Comparison of ENCODE assay signal across 26 cellular contexts in the genomic region with DNA sequence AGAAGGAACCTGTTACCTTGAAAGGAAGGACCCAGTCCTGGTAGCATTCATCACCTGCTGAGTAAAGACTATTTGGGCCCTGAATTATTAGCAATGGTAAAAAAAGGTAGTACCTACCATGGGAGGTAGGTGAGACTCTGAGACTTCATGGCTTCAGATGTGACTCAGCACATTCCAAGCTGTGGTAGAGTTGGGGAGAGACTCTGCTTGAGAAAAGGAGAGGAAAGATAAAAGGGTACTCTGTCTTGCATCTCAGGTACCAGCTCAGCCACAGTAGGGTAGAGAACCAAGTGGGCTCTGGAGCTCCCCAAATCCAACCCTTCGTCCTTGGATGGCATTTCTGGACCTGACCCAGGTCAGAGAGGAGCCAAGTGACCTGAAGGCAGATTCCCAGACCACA.
A peak's percentile ranks its signal among the peaks of the same experiment; 100 is the strongest.
DNase-seq lines count a peak whose midpoint lies in the region; ATAC-seq, FAIRE-seq and TF ChIP-seq lines count a peak whose summit lies in the region.
"Had no signal": no experiment of that assay in that cellular context is flagged by ENCODE, and none has a peak within 500 bp of the region (broad histone marks: within the 10 kb centered on the region; RNA-seq: fewer than 3 reads in every experiment).

No MANE protein-coding gene starts in this region.

- ATAC-seq in K562 (no peak), GM21737 (IDR thresholded peaks at IDR 0.05; ENCODE audit: unreplicated experiment) (no peak)

- POLR2A ChIA-PET in K562 (lab: Yijun Ruan, JAX): interaction anchor here (0.6 to 0.7 kb wide), 2 partner anchors 25 to 181 kb away, joined by 3 read pairs; no protein-coding TSS in a partner anchor

- TF ChIP-seq POLR2A in K562 (conservative IDR thresholded peaks at IDR 0.05): no peak

- WGBS in K562 (ENCODE audit: insufficient coverage, low coverage, missing lambda C conversion rate): 0% methylated on average over 1 of the region's 1 CpG

- H3K4me2 ChIP-seq in K562 (ENCODE audit: insufficient read depth, low read length): no peak overlapping the region

- H3K4me3 ChIP-seq in K562: no peak overlapping the region
- H3K4me3 ChIP-seq: testis had no signal

- no peaks in the 10 kb centered on the region for H3K4me1 ChIP-seq in K562 (replicated peaks in 1 of 2; ENCODE audit: control insufficient read depth in 2 of 2, insufficient read depth in 2 of 2, low read length in 2 of 2)
- H3K4me1 ChIP-seq: testis had no signal

- no TSS peak for BruUV-seq in K562 (replicated peaks; lab: Mats Ljungman, UMichigan)

- no peak for FAIRE-seq in K562 (lab: Jason Lieb, UNC)
- FAIRE-seq: D721Med, endothelial cell of umbilical vein had no signal

- no peaks in the 10 kb centered on the region for H3K36me3 ChIP-seq in K562 (ENCODE audit: control insufficient read depth, insufficient read depth, low read length)
- H3K36me3 ChIP-seq: brain microvascular endothelial cell had no signal

- H3K27ac ChIP-seq in K562 (ENCODE audit: extremely low read depth, low read depth, low read length): no peak overlapping the region
- H3K27ac ChIP-seq: brain microvascular endothelial cell, testis had no signal

- DNase-seq in Daoy (ENCODE audit: low read depth) (peak; percentile 38), LoVo (ENCODE audit: low spot score) (peak; percentile 4), K562 (ENCODE audit: extremely low read depth in 1 of 4, low spot score in 3 of 4) (no peak), kidney tubule cell (ENCODE audit: low spot score) (peak; percentile 61), NCI-H345 (lab: John Stamatoyannopoulos, UW) (no peak), A172 (ENCODE audit: low spot score) (no peak), NCI-H774 (lab: John Stamatoyannopoulos, UW) (no peak)
- DNase-seq: activated CD4-positive, alpha-beta memory T cell treated with anti-CD3 and anti-CD28 coated beads, Interleukin-2, amount 10 ng/mL, durations not matched to agents 7 days and 5 days; activated CD4-positive, alpha-beta T cell treated with anti-CD3 and anti-CD28 coated beads for 1 hour; activated CD8-positive, alpha-beta memory T cell treated with anti-CD3 and anti-CD28 coated beads, Interleukin-2, amount 50 U/mL, for 48 hours; activated naive CD4-positive, alpha-beta T cell treated with Interleukin-2 at 50 U/mL for 16 hours; CD4-positive, alpha-beta memory T cell; hippocampal formation; NCI-H1092 treated with DMSO at 0.1 percent for 48 hours; NCI-H187; NCI-H524 treated with DMSO at 0.1 percent for 48 hours; NK-92 treated with Interleukin-12 subunit alpha and Interleukin-12 subunit beta, amount 100 ng/mL, for 24 hours; posterior cingulate gyrus; right cardiac atrium; SHP77; stimulated activated CD4-positive, alpha-beta T cell treated with anti-CD3 and anti-CD28 coated beads, Interleukin-1b, Interleukin-23, amount 100 ng/mL, for 48 hours; testis had no signal

- H2AFZ ChIP-seq in K562 (ENCODE audit: low read depth, low read length): no peak overlapping the region

- no peaks in the 10 kb centered on the region for H3K27me3 ChIP-seq in K562 (ENCODE audit: control insufficient read depth in 2 of 2, insufficient read depth in 2 of 2, low read length in 2 of 2)
- H3K27me3 ChIP-seq: brain microvascular endothelial cell, testis had no signal

- intact Hi-C loops in K562 (cut with micrococcal nuclease): no loop called here

- CTCF ChIA-PET in K562 (lab: Yijun Ruan, JAX; ENCODE audit: low intra/inter-chr PET ratio): no interaction called here

- H3K9me3 ChIP-seq in K562 (replicated peaks; ENCODE audit: control insufficient read depth, insufficient read depth, low read depth, low read length): no peaks in the 10 kb centered on the region
- H3K9me3 ChIP-seq: testis had no signal

- no peak for TF ChIP-seq EP300 in K562 (IDR thresholded peaks at IDR 0.05; ENCODE audit: low read length)

- no peaks in the 10 kb centered on the region for H3K79me2 ChIP-seq in K562 (ENCODE audit: control insufficient read depth, insufficient read depth, low read length)

- no peak for TF ChIP-seq RAD21 in K562 (CRISPR knock-in tag; conservative IDR thresholded peaks at IDR 0.05 in 1 of 2, IDR thresholded peaks at IDR 0.05 in 1 of 2)

- no peak overlapping the region for H3K9ac ChIP-seq in K562 (ENCODE audit: insufficient read depth in 1 of 2, low read depth in 2 of 2, low read length in 2 of 2)

- H4K20me1 ChIP-seq in K562 (replicated peaks; ENCODE audit: control insufficient read depth, insufficient read depth, low read length): no peaks in the 10 kb centered on the region

- no peak for TF ChIP-seq CTCF in K562 (IDR thresholded peaks at IDR 0.05 in 2 of 3, conservative IDR thresholded peaks at IDR 0.05 in 1 of 3; ENCODE audit: insufficient read depth in 2 of 3, low read depth in 1 of 3, low read length in 3 of 3)

- H3K9me1 ChIP-seq in K562 (ENCODE audit: control insufficient read depth, insufficient read depth, low read length): no peaks in the 10 kb centered on the region

- in situ Hi-C loops in K562 (cut with MboI): no loop called here

TF ChIP-seq in K562, 482 proteins besides CTCF, POLR2A, EP300 and RAD21:
- TF ChIP-seq NFE2 (IDR thresholded peaks at IDR 0.05; ENCODE audit: low read depth): peak; percentile 50
- no peak for TF ChIP-seq MED1 (CRISPR knock-in tag; IDR thresholded peaks at IDR 0.05; ENCODE audit: borderline replicate concordance)
- peak; percentile 30; the same call in 1 of the 2 replicates for TF ChIP-seq C11orf30 (IDR thresholded peaks at IDR 0.05; ENCODE audit: low read depth)
- TF ChIP-seq SMARCB1 (IDR thresholded peaks at IDR 0.05; ENCODE audit: insufficient read length, low read depth): no peak
- TF ChIP-seq KAT7 (CRISPR knock-in tag; IDR thresholded peaks at IDR 0.05; ENCODE audit: borderline replicate concordance): no peak
- TF ChIP-seq ZNF316 (IDR thresholded peaks at IDR 0.05): 0 out of 2 replicates have a peak, but pooled peaks have one; percentile 9
- TF ChIP-seq, protein P1, sequence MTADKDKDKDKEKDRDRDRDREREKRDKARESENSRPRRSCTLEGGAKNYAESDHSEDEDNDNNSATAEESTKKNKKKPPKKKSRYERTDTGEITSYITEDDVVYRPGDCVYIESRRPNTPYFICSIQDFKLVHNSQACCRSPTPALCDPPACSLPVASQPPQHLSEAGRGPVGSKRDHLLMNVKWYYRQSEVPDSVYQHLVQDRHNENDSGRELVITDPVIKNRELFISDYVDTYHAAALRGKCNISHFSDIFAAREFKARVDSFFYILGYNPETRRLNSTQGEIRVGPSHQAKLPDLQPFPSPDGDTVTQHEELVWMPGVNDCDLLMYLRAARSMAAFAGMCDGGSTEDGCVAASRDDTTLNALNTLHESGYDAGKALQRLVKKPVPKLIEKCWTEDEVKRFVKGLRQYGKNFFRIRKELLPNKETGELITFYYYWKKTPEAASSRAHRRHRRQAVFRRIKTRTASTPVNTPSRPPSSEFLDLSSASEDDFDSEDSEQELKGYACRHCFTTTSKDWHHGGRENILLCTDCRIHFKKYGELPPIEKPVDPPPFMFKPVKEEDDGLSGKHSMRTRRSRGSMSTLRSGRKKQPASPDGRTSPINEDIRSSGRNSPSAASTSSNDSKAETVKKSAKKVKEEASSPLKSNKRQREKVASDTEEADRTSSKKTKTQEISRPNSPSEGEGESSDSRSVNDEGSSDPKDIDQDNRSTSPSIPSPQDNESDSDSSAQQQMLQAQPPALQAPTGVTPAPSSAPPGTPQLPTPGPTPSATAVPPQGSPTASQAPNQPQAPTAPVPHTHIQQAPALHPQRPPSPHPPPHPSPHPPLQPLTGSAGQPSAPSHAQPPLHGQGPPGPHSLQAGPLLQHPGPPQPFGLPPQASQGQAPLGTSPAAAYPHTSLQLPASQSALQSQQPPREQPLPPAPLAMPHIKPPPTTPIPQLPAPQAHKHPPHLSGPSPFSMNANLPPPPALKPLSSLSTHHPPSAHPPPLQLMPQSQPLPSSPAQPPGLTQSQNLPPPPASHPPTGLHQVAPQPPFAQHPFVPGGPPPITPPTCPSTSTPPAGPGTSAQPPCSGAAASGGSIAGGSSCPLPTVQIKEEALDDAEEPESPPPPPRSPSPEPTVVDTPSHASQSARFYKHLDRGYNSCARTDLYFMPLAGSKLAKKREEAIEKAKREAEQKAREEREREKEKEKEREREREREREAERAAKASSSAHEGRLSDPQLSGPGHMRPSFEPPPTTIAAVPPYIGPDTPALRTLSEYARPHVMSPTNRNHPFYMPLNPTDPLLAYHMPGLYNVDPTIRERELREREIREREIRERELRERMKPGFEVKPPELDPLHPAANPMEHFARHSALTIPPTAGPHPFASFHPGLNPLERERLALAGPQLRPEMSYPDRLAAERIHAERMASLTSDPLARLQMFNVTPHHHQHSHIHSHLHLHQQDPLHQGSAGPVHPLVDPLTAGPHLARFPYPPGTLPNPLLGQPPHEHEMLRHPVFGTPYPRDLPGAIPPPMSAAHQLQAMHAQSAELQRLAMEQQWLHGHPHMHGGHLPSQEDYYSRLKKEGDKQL (CRISPR knock-in tag; IDR thresholded peaks at IDR 0.05; ENCODE audit: borderline replicate concordance): no peak

Comparison
In these comparisons a context has a peak if more than half of its experiments do, and no peak if none do; other contexts are left out.
1. DNase-seq: peak in Daoy (single experiment), LoVo (single experiment) and kidney tubule cell (single experiment); none in K562 (0 of 4), NCI-H345 (single experiment), A172 (single experiment) and NCI-H774 (single experiment).